Comparison of ENCODE assay signal across 1 cellular context in the genomic region with DNA sequence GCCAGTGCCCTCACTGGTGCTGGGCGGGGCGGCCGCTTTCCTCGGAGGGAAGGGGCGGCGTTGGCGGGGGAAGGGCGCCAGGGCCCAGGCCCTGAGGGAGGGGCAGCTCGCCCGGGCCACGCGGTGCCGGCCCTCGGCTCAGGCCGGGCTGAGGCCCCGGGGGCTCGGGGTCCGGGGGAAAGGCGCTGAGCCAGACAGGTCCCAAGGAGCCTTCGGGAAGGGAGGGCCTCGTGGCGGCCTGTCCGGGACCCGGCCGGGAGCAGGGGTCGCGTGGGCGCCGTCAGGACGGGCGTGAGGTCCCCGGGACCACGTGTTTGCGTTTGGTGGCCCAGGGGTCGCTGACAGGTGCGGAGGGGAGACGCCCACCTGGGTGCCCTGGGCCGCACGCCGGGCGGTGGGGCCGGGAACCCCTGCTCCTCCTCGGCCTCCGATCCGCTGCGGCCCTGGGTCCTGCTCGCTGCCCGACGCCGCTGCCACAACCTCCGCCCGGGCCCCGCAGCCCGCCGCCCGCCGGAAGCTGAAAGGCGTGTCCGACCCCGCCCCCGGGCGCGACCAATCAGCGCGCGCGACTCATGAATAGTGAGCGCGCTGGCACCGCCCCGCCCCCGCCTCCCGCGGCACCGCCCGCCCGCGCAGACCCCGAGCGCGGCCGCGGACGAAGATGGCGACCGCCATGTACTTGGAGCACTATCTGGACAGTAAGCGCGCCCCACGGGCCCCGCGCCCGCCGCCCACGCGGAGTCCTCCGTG.
TF ChIP-seq lines count a peak whose summit lies in the region.

A gene (plus strand): TSS at position 635 of the 750 bp plus-strand sequence. CDS start 27 bp downstream, at position 662.

TF ChIP-seq in GM12878, 131 proteins besides CTCF, POLR2A, EP300 and RAD21 (continued from another document and continues in another):
- TF ChIP-seq, protein P1, sequence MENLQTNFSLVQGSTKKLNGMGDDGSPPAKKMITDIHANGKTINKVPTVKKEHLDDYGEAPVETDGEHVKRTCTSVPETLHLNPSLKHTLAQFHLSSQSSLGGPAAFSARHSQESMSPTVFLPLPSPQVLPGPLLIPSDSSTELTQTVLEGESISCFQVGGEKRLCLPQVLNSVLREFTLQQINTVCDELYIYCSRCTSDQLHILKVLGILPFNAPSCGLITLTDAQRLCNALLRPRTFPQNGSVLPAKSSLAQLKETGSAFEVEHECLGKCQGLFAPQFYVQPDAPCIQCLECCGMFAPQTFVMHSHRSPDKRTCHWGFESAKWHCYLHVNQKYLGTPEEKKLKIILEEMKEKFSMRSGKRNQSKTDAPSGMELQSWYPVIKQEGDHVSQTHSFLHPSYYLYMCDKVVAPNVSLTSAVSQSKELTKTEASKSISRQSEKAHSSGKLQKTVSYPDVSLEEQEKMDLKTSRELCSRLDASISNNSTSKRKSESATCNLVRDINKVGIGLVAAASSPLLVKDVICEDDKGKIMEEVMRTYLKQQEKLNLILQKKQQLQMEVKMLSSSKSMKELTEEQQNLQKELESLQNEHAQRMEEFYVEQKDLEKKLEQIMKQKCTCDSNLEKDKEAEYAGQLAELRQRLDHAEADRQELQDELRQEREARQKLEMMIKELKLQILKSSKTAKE (IDR thresholded peaks at IDR 0.05; ENCODE audit: low read depth, poor library complexity, severe bottlenecking): no peak
- TF ChIP-seq JUND (IDR thresholded peaks at IDR 0.05; ENCODE audit: low read depth, low read length): no peak
- TF ChIP-seq SUPT20H (IDR thresholded peaks at IDR 0.05; ENCODE audit: borderline replicate concordance, control insufficient read depth, low read depth, low read length): no peak
- TF ChIP-seq, protein P2, sequence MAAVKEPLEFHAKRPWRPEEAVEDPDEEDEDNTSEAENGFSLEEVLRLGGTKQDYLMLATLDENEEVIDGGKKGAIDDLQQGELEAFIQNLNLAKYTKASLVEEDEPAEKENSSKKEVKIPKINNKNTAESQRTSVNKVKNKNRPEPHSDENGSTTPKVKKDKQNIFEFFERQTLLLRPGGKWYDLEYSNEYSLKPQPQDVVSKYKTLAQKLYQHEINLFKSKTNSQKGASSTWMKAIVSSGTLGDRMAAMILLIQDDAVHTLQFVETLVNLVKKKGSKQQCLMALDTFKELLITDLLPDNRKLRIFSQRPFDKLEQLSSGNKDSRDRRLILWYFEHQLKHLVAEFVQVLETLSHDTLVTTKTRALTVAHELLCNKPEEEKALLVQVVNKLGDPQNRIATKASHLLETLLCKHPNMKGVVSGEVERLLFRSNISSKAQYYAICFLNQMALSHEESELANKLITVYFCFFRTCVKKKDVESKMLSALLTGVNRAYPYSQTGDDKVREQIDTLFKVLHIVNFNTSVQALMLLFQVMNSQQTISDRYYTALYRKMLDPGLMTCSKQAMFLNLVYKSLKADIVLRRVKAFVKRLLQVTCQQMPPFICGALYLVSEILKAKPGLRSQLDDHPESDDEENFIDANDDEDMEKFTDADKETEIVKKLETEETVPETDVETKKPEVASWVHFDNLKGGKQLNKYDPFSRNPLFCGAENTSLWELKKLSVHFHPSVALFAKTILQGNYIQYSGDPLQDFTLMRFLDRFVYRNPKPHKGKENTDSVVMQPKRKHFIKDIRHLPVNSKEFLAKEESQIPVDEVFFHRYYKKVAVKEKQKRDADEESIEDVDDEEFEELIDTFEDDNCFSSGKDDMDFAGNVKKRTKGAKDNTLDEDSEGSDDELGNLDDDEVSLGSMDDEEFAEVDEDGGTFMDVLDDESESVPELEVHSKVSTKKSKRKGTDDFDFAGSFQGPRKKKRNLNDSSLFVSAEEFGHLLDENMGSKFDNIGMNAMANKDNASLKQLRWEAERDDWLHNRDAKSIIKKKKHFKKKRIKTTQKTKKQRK (IDR thresholded peaks at IDR 0.05; ENCODE audit: low read depth, low read length): no peak
- TF ChIP-seq PAX8 (IDR thresholded peaks at IDR 0.05): no peak
- no peak for TF ChIP-seq PML (IDR thresholded peaks at IDR 0.05; ENCODE audit: low read length)
- TF ChIP-seq YBX1 (IDR thresholded peaks at IDR 0.05): no peak
- TF ChIP-seq ZNF207 (IDR thresholded peaks at IDR 0.05; ENCODE audit: borderline replicate concordance): peak; percentile 52; the same call in 1 of the 2 replicates
- TF ChIP-seq SREBF2 (IDR thresholded peaks at IDR 0.05; ENCODE audit: low read length): no peak
- TF ChIP-seq MEF2A (IDR thresholded peaks at IDR 0.05; ENCODE audit: insufficient read depth, low read depth, low read length): no peak
- TF ChIP-seq, protein P3, sequence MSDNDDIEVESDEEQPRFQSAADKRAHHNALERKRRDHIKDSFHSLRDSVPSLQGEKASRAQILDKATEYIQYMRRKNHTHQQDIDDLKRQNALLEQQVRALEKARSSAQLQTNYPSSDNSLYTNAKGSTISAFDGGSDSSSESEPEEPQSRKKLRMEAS (IDR thresholded peaks at IDR 0.05; ENCODE audit: low read depth, low read length): peak; percentile 91
- TF ChIP-seq ZNF24 (IDR thresholded peaks at IDR 0.05): no peak
- TF ChIP-seq, protein P4, sequence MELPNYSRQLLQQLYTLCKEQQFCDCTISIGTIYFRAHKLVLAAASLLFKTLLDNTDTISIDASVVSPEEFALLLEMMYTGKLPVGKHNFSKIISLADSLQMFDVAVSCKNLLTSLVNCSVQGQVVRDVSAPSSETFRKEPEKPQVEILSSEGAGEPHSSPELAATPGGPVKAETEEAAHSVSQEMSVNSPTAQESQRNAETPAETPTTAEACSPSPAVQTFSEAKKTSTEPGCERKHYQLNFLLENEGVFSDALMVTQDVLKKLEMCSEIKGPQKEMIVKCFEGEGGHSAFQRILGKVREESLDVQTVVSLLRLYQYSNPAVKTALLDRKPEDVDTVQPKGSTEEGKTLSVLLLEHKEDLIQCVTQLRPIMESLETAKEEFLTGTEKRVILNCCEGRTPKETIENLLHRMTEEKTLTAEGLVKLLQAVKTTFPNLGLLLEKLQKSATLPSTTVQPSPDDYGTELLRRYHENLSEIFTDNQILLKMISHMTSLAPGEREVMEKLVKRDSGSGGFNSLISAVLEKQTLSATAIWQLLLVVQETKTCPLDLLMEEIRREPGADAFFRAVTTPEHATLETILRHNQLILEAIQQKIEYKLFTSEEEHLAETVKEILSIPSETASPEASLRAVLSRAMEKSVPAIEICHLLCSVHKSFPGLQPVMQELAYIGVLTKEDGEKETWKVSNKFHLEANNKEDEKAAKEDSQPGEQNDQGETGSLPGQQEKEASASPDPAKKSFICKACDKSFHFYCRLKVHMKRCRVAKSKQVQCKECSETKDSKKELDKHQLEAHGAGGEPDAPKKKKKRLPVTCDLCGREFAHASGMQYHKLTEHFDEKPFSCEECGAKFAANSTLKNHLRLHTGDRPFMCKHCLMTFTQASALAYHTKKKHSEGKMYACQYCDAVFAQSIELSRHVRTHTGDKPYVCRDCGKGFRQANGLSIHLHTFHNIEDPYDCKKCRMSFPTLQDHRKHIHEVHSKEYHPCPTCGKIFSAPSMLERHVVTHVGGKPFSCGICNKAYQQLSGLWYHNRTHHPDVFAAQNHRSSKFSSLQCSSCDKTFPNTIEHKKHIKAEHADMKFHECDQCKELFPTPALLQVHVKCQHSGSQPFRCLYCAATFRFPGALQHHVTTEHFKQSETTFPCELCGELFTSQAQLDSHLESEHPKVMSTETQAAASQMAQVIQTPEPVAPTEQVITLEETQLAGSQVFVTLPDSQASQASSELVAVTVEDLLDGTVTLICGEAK (IDR thresholded peaks at IDR 0.05; ENCODE audit: borderline replicate concordance): no peak
- TF ChIP-seq NR2C1 (IDR thresholded peaks at IDR 0.05): peak; percentile 24
- no peak for TF ChIP-seq BRCA1 (IDR thresholded peaks at IDR 0.05; ENCODE audit: low read depth, low read length)
- no peak for TF ChIP-seq ZNF384 (IDR thresholded peaks at IDR 0.05; ENCODE audit: borderline replicate concordance, low read depth, low read length)
- peak; percentile 27 for TF ChIP-seq MEF2B (IDR thresholded peaks at IDR 0.05; ENCODE audit: partially characterized antibody, poor library complexity, severe bottlenecking)
- TF ChIP-seq, protein P5, sequence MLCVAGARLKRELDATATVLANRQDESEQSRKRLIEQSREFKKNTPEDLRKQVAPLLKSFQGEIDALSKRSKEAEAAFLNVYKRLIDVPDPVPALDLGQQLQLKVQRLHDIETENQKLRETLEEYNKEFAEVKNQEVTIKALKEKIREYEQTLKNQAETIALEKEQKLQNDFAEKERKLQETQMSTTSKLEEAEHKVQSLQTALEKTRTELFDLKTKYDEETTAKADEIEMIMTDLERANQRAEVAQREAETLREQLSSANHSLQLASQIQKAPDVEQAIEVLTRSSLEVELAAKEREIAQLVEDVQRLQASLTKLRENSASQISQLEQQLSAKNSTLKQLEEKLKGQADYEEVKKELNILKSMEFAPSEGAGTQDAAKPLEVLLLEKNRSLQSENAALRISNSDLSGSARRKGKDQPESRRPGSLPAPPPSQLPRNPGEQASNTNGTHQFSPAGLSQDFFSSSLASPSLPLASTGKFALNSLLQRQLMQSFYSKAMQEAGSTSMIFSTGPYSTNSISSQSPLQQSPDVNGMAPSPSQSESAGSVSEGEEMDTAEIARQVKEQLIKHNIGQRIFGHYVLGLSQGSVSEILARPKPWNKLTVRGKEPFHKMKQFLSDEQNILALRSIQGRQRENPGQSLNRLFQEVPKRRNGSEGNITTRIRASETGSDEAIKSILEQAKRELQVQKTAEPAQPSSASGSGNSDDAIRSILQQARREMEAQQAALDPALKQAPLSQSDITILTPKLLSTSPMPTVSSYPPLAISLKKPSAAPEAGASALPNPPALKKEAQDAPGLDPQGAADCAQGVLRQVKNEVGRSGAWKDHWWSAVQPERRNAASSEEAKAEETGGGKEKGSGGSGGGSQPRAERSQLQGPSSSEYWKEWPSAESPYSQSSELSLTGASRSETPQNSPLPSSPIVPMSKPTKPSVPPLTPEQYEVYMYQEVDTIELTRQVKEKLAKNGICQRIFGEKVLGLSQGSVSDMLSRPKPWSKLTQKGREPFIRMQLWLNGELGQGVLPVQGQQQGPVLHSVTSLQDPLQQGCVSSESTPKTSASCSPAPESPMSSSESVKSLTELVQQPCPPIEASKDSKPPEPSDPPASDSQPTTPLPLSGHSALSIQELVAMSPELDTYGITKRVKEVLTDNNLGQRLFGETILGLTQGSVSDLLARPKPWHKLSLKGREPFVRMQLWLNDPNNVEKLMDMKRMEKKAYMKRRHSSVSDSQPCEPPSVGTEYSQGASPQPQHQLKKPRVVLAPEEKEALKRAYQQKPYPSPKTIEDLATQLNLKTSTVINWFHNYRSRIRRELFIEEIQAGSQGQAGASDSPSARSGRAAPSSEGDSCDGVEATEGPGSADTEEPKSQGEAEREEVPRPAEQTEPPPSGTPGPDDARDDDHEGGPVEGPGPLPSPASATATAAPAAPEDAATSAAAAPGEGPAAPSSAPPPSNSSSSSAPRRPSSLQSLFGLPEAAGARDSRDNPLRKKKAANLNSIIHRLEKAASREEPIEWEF (IDR thresholded peaks at IDR 0.05; ENCODE audit: insufficient replicate concordance, low read depth, low read length): no peak
- TF ChIP-seq LARP7 (IDR thresholded peaks at IDR 0.05): peak; percentile 98
- TF ChIP-seq SPI1 (IDR thresholded peaks at IDR 0.05; ENCODE audit: borderline replicate concordance, insufficient read depth, low read depth, low read length): no peak
- no peak for TF ChIP-seq KDM1A (IDR thresholded peaks at IDR 0.05; ENCODE audit: borderline replicate concordance)
- TF ChIP-seq RUNX3 (IDR thresholded peaks at IDR 0.05; ENCODE audit: low read length): peak; percentile 40
- TF ChIP-seq BCL11A (IDR thresholded peaks at IDR 0.05; ENCODE audit: low read depth, low read length): no peak
- TF ChIP-seq NFYA (IDR thresholded peaks at IDR 0.05; ENCODE audit: borderline replicate concordance, low read depth, low read length): no peak
- no peak for TF ChIP-seq CBX5 (IDR thresholded peaks at IDR 0.05; ENCODE audit: low read depth)
- TF ChIP-seq SMARCA5 (IDR thresholded peaks at IDR 0.05): no peak; the same call in 1 of the 2 replicates
- TF ChIP-seq, protein P6, sequence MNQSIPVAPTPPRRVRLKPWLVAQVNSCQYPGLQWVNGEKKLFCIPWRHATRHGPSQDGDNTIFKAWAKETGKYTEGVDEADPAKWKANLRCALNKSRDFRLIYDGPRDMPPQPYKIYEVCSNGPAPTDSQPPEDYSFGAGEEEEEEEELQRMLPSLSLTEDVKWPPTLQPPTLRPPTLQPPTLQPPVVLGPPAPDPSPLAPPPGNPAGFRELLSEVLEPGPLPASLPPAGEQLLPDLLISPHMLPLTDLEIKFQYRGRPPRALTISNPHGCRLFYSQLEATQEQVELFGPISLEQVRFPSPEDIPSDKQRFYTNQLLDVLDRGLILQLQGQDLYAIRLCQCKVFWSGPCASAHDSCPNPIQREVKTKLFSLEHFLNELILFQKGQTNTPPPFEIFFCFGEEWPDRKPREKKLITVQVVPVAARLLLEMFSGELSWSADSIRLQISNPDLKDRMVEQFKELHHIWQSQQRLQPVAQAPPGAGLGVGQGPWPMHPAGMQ (IDR thresholded peaks at IDR 0.05; ENCODE audit: borderline replicate concordance): no peak
- TF ChIP-seq SP1 (IDR thresholded peaks at IDR 0.05; ENCODE audit: low read depth, low read length): no peak
- TF ChIP-seq CHD2 (IDR thresholded peaks at IDR 0.05; ENCODE audit: borderline replicate concordance, low read depth, low read length): 0 out of 2 replicates have a peak, but pooled peaks have one; percentile 29
- peak; percentile 80; the same call in 1 of the 2 replicates for TF ChIP-seq SMAD5 (IDR thresholded peaks at IDR 0.05; ENCODE audit: low read depth)
- TF ChIP-seq, protein P7, sequence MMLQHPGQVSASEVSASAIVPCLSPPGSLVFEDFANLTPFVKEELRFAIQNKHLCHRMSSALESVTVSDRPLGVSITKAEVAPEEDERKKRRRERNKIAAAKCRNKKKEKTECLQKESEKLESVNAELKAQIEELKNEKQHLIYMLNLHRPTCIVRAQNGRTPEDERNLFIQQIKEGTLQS (IDR thresholded peaks at IDR 0.05; ENCODE audit: borderline replicate concordance, extremely low read depth, low read depth, low read length): no peak
- TF ChIP-seq, protein P8, sequence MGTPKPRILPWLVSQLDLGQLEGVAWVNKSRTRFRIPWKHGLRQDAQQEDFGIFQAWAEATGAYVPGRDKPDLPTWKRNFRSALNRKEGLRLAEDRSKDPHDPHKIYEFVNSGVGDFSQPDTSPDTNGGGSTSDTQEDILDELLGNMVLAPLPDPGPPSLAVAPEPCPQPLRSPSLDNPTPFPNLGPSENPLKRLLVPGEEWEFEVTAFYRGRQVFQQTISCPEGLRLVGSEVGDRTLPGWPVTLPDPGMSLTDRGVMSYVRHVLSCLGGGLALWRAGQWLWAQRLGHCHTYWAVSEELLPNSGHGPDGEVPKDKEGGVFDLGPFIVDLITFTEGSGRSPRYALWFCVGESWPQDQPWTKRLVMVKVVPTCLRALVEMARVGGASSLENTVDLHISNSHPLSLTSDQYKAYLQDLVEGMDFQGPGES (IDR thresholded peaks at IDR 0.05): no peak
- no peak for TF ChIP-seq EZH2 (IDR thresholded peaks at IDR 0.05; ENCODE audit: borderline replicate concordance, control insufficient read depth, low read depth, low read length)
- peak; percentile 76; the same call in 1 of the 2 replicates for TF ChIP-seq POLR2AphosphoS5 (IDR thresholded peaks at IDR 0.05; ENCODE audit: low read length)
